In genomic region chr17:74133726-74134125, GRCh38 we compare ENCODE assay signal across 1 cellular context.
TF ChIP-seq lines count a peak whose summit lies in the region.

No MANE protein-coding gene starts in this region.

TF ChIP-seq in GM23338, 12 proteins besides CTCF, POLR2A, EP300 and RAD21 (continued from another document):
- TF ChIP-seq EZH2 (IDR thresholded peaks at IDR 0.05; ENCODE audit: low read depth, unreplicated experiment): no peak
- no peak for TF ChIP-seq JUNB (IDR thresholded peaks at IDR 0.05; ENCODE audit: unreplicated experiment)
TF ChIP-seq in GM23338: peak in this region for 0.
